Comparison of ENCODE assay signal across 13 cellular contexts in the genomic region with DNA sequence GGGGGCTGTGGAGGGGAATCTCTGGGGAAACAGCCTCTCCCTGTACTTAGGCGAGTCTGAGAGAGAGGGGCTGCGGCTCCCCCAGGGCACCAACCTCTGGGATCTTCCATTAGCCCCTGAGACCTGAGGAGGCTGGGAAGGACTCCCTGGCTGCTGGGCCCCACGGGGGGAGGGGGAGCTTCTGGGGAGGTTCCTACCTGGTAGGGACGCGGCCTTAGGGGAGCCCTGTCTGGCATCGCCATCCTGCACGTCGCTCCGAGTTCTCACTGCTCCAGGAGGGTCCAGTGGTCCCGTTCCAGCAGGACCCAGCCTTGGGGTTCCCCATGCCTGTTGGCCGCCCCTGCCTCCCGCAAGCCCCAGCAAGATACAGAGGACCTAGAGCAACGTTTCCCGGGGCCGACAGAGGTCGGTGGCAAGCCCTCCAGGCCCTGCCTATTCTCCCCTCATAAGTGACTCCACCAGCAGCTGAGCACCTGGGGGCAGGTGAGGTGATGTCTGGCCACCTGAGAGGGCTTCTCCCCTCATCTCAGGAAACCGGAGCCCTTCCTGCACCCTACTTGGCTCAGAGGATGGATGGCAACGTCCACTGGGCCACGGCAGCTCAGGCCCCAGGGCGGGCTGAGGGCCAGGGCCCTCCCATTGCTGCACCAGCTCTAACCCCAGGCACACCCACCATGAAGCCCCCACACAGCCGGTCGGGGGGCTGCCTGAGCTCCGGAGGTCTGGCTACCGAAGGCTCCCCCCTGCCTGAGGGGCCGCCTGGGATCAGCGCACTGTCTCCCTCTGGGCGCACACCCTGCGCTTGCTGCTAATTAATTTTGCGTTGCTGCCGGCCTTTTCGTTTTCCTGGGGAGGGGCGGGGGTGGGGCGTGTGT. TPM values are rescaled to one million over a fixed set of nuclear protein-coding genes. Genes with fewer than 3 reads are reported as not detected.
A peak's percentile ranks its signal among the peaks of the same experiment; 100 is the strongest.
DNase-seq lines count a peak whose midpoint lies in the region; ATAC-seq and TF ChIP-seq lines count a peak whose summit lies in the region.
"Had no signal": no experiment of that assay in that cellular context is flagged by ENCODE, and none has a peak within 500 bp of the region (broad histone marks: within the 10 kb centered on the region; RNA-seq: fewer than 3 reads in every experiment).

No MANE protein-coding gene starts in this region.

- H3K27ac ChIP-seq in C4-2B (peak overlapping the region; percentile 68; the same call in 1 of the 2 replicates), caudate nucleus (ENCODE audit: low read depth, low read length) (peak overlapping the region; percentile 99), trophoblast cell (ENCODE audit: low read depth, low read length) (no peak overlapping the region), foreskin keratinocyte (no peak overlapping the region), uterus (no peak overlapping the region)
- H3K27ac ChIP-seq: neural progenitor cell, SJCRH30, vagina had no signal

- no peak overlapping the region for H2AFZ ChIP-seq in trophoblast cell (ENCODE audit: insufficient read depth, low read length, poor library complexity)
- H2AFZ ChIP-seq: neural progenitor cell had no signal

- H3K4me3 ChIP-seq in trophoblast cell (ENCODE audit: low read depth, low read length) (no peak overlapping the region), uterus (no peak overlapping the region)
- H3K4me3 ChIP-seq: GM12878, MG63, neural progenitor cell, SJCRH30 had no signal

- TF ChIP-seq CTCF in C4-2B (conservative IDR thresholded peaks at IDR 0.05) (no peak), foreskin keratinocyte (conservative IDR thresholded peaks at IDR 0.05) (no peak), uterus (IDR thresholded peaks at IDR 0.05) (no peak)

- WGBS in trophoblast cell (ENCODE audit: extremely low coverage, insufficient coverage, insufficient read length), result no CpG with 5 or more reads among the region's 33 CpGs

- H4K8ac ChIP-seq in trophoblast cell (ENCODE audit: low read depth, low read length), result no peak overlapping the region

- H3K18ac ChIP-seq in trophoblast cell (ENCODE audit: low read length), result no peak overlapping the region

- no peak overlapping the region for H4K91ac ChIP-seq in trophoblast cell (ENCODE audit: low read depth, low read length)

- H3K9ac ChIP-seq in trophoblast cell (ENCODE audit: low read length), result no peak overlapping the region
- H3K9ac ChIP-seq: neural progenitor cell had no signal

- H3K9me3 ChIP-seq in trophoblast cell (ENCODE audit: insufficient read depth, low read depth, low read length) (no peaks in the 10 kb centered on the region), uterus (no peaks in the 10 kb centered on the region)
- H3K9me3 ChIP-seq: MG63, SJCRH30, vagina had no signal

- TF ChIP-seq POLR2A in uterus (IDR thresholded peaks at IDR 0.05), result no peak

- H3K79me2 ChIP-seq in trophoblast cell (ENCODE audit: control insufficient read depth, insufficient read depth, low read length, poor library complexity), result no peaks in the 10 kb centered on the region

- H2AK5ac ChIP-seq in trophoblast cell (ENCODE audit: low read length), result no peak overlapping the region

- H3K4me1 ChIP-seq in trophoblast cell (ENCODE audit: control insufficient read depth in 1 of 2, insufficient read depth in 2 of 2, low read length in 2 of 2) (peaks cover 3 to 21% of the 10 kb centered on the region in 2 experiments), foreskin keratinocyte (no peaks in the 10 kb centered on the region), uterus (peaks cover 0 to 24% of the 10 kb centered on the region in 2 donors)
- H3K4me1 ChIP-seq: SJCRH30 had no signal

- H3K4ac ChIP-seq in trophoblast cell (ENCODE audit: low read depth, low read length), result no peak overlapping the region

- no peak overlapping the region for H2BK12ac ChIP-seq in trophoblast cell (ENCODE audit: low read length)

- intact Hi-C loops in uterus (cut with DNase I; ENCODE audit: low total_unique reads), result loop anchor here (10.0 kb wide), 1 partner anchor 234 kb away; no protein-coding TSS in a partner anchor

- H3K23ac ChIP-seq in trophoblast cell (ENCODE audit: low read length), result no peak overlapping the region

- H2BK5ac ChIP-seq in trophoblast cell (ENCODE audit: low read depth, low read length, poor library complexity), result no peak overlapping the region

- no peak overlapping the region for H4K12ac ChIP-seq in trophoblast cell (ENCODE audit: low read depth, low read length)

- H3K36me3 ChIP-seq in trophoblast cell (ENCODE audit: control insufficient read depth in 1 of 2, insufficient read depth in 2 of 2, low read length in 2 of 2), result peaks cover 15 to 18% of the 10 kb centered on the region in 2 experiments
- H3K36me3 ChIP-seq in uterus, result no peaks in the 10 kb centered on the region
- H3K36me3 ChIP-seq: neural progenitor cell, SJCRH30 had no signal

- H3K79me1 ChIP-seq in trophoblast cell (ENCODE audit: low read length), result no peaks in the 10 kb centered on the region

- ATAC-seq in foreskin keratinocyte (no peak), GM18861 (IDR thresholded peaks at IDR 0.05; ENCODE audit: unreplicated experiment) (no peak)

- H3K4me2 ChIP-seq in trophoblast cell (ENCODE audit: low read length), result no peak overlapping the region
- H3K4me2 ChIP-seq: neural progenitor cell had no signal

- no peak overlapping the region for H3K14ac ChIP-seq in trophoblast cell (ENCODE audit: low read length)

- DNase-seq in activated CD4-positive, CD25-positive, alpha-beta regulatory T cell treated with anti-CD3 and anti-CD28 coated beads, Interleukin-2, amount 50 U/mL, for 72 hours, result peak; percentile 32
- DNase-seq in activated CD4-positive, CD25-positive, alpha-beta regulatory T cell (lab: John Stamatoyannopoulos, UW), result no peak
- DNase-seq in caudate nucleus (lab: John Stamatoyannopoulos, UW) (peak in 2 of 61 donors; percentile 30 to 31), trophoblast cell (peak; percentile 16 to 45), foreskin keratinocyte (no peak), uterus (no peak)

- no peaks in the 10 kb centered on the region for H3K27me3 ChIP-seq in trophoblast cell (ENCODE audit: insufficient read depth, low read length)
- peaks cover 37% of the 10 kb centered on the region for H3K27me3 ChIP-seq in foreskin keratinocyte
- no peaks in the 10 kb centered on the region for H3K27me3 ChIP-seq in uterus
- H3K27me3 ChIP-seq: SJCRH30, vagina had no signal

- H2BK120ac ChIP-seq in trophoblast cell (ENCODE audit: insufficient read depth, low read length, poor library complexity), result no peak overlapping the region

RNA-seq across cellular contexts. Expression of gene TPPP, which starts 22.5 kb away (rescaled TPM):
- 0.11 and 0.12 TPM in 2 replicates for polyA plus RNA-seq in trophoblast cell (2013)
- total RNA-seq in foreskin keratinocyte (0.14 and 0.44 TPM in 2 replicates), uterus (1 to 10 TPM in 2 of 4 donors, under 1 TPM in 2; 0.26 to 8.0 (median 1.0) TPM)
- polyA plus RNA-seq in foreskin keratinocyte, result 0.04 and 0.16 TPM in 2 replicates

RNA-seq across cellular contexts. Expression of gene CEP72, which starts 58.5 kb away (rescaled TPM):
- 6.8 and 7.2 TPM in 2 replicates for polyA plus RNA-seq in trophoblast cell (2013)
- 11.2 and 11.5 TPM in 2 replicates for total RNA-seq in foreskin keratinocyte
- 5.2 and 5.8 TPM in 2 replicates for polyA plus RNA-seq in foreskin keratinocyte
- total RNA-seq in uterus, result 10 to 100 TPM in 1 of 4 donors, 1 to 10 TPM in 2, under 1 TPM in 1; 0.26 to 11.9 (median 4.9) TPM

Comparison
In these comparisons a context has a peak if more than half of its experiments do, and no peak if none do; other contexts are left out.
1. DNase-seq: peak in activated CD4-positive, CD25-positive, alpha-beta regulatory T cell treated with anti-CD3 and anti-CD28 coated beads, Interleukin-2, amount 50 U/mL, for 72 hours (single experiment) and trophoblast cell (2 of 2); none in activated CD4-positive, CD25-positive, alpha-beta regulatory T cell (0 of 4), foreskin keratinocyte (0 of 2) and uterus (0 of 2).
2. H3K27ac ChIP-seq: peak in C4-2B (single experiment) and caudate nucleus (single experiment); none in trophoblast cell (single experiment), foreskin keratinocyte (single experiment) and uterus (0 of 2).